ENCODE assay signal across 15 cellular contexts in genomic region chr12:50240096-50240791, GRCh38. TPM values are rescaled to one million over a fixed set of nuclear protein-coding genes. Genes with fewer than 3 reads are reported as not detected.
A peak's percentile ranks its signal among the peaks of the same experiment; 100 is the strongest.
DNase-seq lines count a peak whose midpoint lies in the region; ATAC-seq and TF ChIP-seq lines count a peak whose summit lies in the region.
"Had no signal": no experiment of that assay in that cellular context is flagged by ENCODE, and none has a peak within 500 bp of the region (broad histone marks: within the 10 kb centered on the region; RNA-seq: fewer than 3 reads in every experiment).

No MANE protein-coding gene starts in this region.

- no peak for DNase-seq in WTC11 (ENCODE audit: low spot score)
- DNase-seq in osteocyte (ENCODE audit: extremely low spot score, unreplicated experiment), result no peak
- DNase-seq in upper lobe of left lung, result no peak
- no peak for DNase-seq in GM23338 (ENCODE audit: low spot score)
- DNase-seq in sciatic nerve (ENCODE audit: low spot score), result no peak
- DNase-seq in CD14-positive monocyte (ENCODE audit: low spot score), result no peak
- DNase-seq: activated CD4-positive, alpha-beta T cell treated with anti-CD3 and anti-CD28 coated beads, Interleukin-2, amount 50 U/mL, for 1 hour; activated naive CD8-positive, alpha-beta T cell treated with anti-CD3 and anti-CD28 coated beads for 36 hours; activated T-cell treated with anti-CD3 and anti-CD28 coated beads, Interleukin-2, amount 50 U/mL, for 24 hours; CD4-positive, alpha-beta memory T cell; left lung; NCI-H2081 treated with DMSO at 0.1 percent for 48 hours had no signal

- intact Hi-C loops in sciatic nerve (cut with DNase I), result no loop called here
- intact Hi-C loops in CD14-positive monocyte (cut with micrococcal nuclease), result no loop called here

- peak overlapping the region; percentile 67 to 87 (median 78) for H3K27ac ChIP-seq in gastroesophageal sphincter
- peak overlapping the region; percentile 54 to 77 (median 72) for H3K27ac ChIP-seq in upper lobe of left lung
- no peak overlapping the region for H3K27ac ChIP-seq in GM23338 (ENCODE audit: low read depth)
- H3K27ac ChIP-seq: epithelial cell of prostate had no signal

- CTCF ChIA-PET in WTC11 (lab: Charles Lee), result interaction anchor here (1.0 kb wide), 1 partner anchor 129 kb away, joined by 3 read pairs; no protein-coding TSS in a partner anchor

- H3K4me1 Mint-ChIP-seq in WTC11 (peaks cover 8% of the 10 kb centered on the region), osteocyte (ENCODE audit: unreplicated experiment) (peaks cover 38% of the 10 kb centered on the region), GM23338 (peaks cover 13% of the 10 kb centered on the region; the same call in 2 of the 3 replicates), CD14-positive monocyte (peaks cover 12% of the 10 kb centered on the region)
- H3K4me1 Mint-ChIP-seq: activated naive CD8-positive, alpha-beta T cell treated with anti-CD3 and anti-CD28 coated beads for 36 hours; CD4-positive, alpha-beta memory T cell had no signal

- WGBS in gastroesophageal sphincter (ENCODE audit: low coverage in 1 of 2), 2 donors, result 75 to 77% methylated on average over 5 to 7 of the region's 7 CpGs
- WGBS in upper lobe of left lung, 2 donors, result 81 to 83% methylated on average over 7 of the region's 7 CpGs

- H3F3A ChIP-seq in GM23338 (replicated peaks; ENCODE audit: low read depth), result no peaks in the 10 kb centered on the region

- H3K9me3 ChIP-seq in gastroesophageal sphincter (no peaks in the 10 kb centered on the region), upper lobe of left lung (no peaks in the 10 kb centered on the region)
- H3K9me3 ChIP-seq: left lung had no signal

- peaks cover 8 to 35% (median 25%) of the 10 kb centered on the region in 3 donors for H3K4me1 ChIP-seq in gastroesophageal sphincter
- peaks cover 28 to 40% (median 35%) of the 10 kb centered on the region in 4 donors for H3K4me1 ChIP-seq in upper lobe of left lung
- H3K4me1 ChIP-seq in GM23338 (ENCODE audit: insufficient read depth), result peaks cover 6% of the 10 kb centered on the region; the same call in 1 of the 2 replicates

- H3K36me3 Mint-ChIP-seq in WTC11 (no peaks in the 10 kb centered on the region), osteocyte (ENCODE audit: unreplicated experiment) (no peaks in the 10 kb centered on the region), GM23338 (ENCODE audit: low read depth) (no peaks in the 10 kb centered on the region), CD14-positive monocyte (no peaks in the 10 kb centered on the region)
- H3K36me3 Mint-ChIP-seq: activated naive CD8-positive, alpha-beta T cell treated with anti-CD3 and anti-CD28 coated beads for 36 hours had no signal

- H3K27ac Mint-ChIP-seq in WTC11 (peak overlapping the region; percentile 6; the same call in 1 of the 2 replicates), osteocyte (ENCODE audit: unreplicated experiment) (peak overlapping the region; percentile 42), GM23338 (no peak overlapping the region), CD14-positive monocyte (peak overlapping the region in 1 of 7 donors; percentile 68)
- H3K27ac Mint-ChIP-seq: activated naive CD8-positive, alpha-beta T cell treated with anti-CD3 and anti-CD28 coated beads for 36 hours; activated T-cell treated with anti-CD3 and anti-CD28 coated beads, Interleukin-2, amount 50 U/mL, for 24 hours; CD4-positive, alpha-beta memory T cell had no signal

- no peak for TF ChIP-seq EP300 in gastroesophageal sphincter (IDR thresholded peaks at IDR 0.05)
- no peak for TF ChIP-seq EP300 in upper lobe of left lung (IDR thresholded peaks at IDR 0.05)

- no peak overlapping the region for H2AFZ ChIP-seq in GM23338

- no peaks in the 10 kb centered on the region for H4K20me1 ChIP-seq in GM23338 (replicated peaks; ENCODE audit: insufficient read depth)

- H3K27me3 ChIP-seq in gastroesophageal sphincter, result no peaks in the 10 kb centered on the region
- H3K27me3 ChIP-seq in upper lobe of left lung, result no peaks in the 10 kb centered on the region
- H3K27me3 ChIP-seq in GM23338 (ENCODE audit: insufficient read depth), result no peaks in the 10 kb centered on the region
- H3K27me3 ChIP-seq: left lung had no signal

- H3K9me2 ChIP-seq in GM23338 (ENCODE audit: insufficient read depth), result no peaks in the 10 kb centered on the region

- TF ChIP-seq POLR2A in gastroesophageal sphincter (IDR thresholded peaks at IDR 0.05), result no peak
- no peak for TF ChIP-seq POLR2A in upper lobe of left lung (IDR thresholded peaks at IDR 0.05)

- no peaks in the 10 kb centered on the region for H3K27me3 Mint-ChIP-seq in WTC11 (ENCODE audit: low read depth)
- no peaks in the 10 kb centered on the region for H3K27me3 Mint-ChIP-seq in osteocyte (ENCODE audit: unreplicated experiment)
- H3K27me3 Mint-ChIP-seq in GM23338 (ENCODE audit: insufficient read depth, low read depth, poor library complexity), result peaks cover 2% of the 10 kb centered on the region
- peaks cover 0 to 7% (median 6%) of the 10 kb centered on the region in 3 donors for H3K27me3 Mint-ChIP-seq in CD14-positive monocyte (ENCODE audit: low read depth in 3 of 3)
- H3K27me3 Mint-ChIP-seq: activated naive CD8-positive, alpha-beta T cell treated with anti-CD3 and anti-CD28 coated beads for 36 hours; activated T-cell treated with anti-CD3 and anti-CD28 coated beads, Interleukin-2, amount 50 U/mL, for 24 hours; CD4-positive, alpha-beta memory T cell had no signal

- no peaks in the 10 kb centered on the region for H3K9me3 Mint-ChIP-seq in WTC11
- H3K9me3 Mint-ChIP-seq in osteocyte (ENCODE audit: unreplicated experiment), result no peaks in the 10 kb centered on the region
- H3K9me3 Mint-ChIP-seq in GM23338, result no peaks in the 10 kb centered on the region
- H3K9me3 Mint-ChIP-seq in CD14-positive monocyte, result no peaks in the 10 kb centered on the region
- H3K9me3 Mint-ChIP-seq: activated naive CD8-positive, alpha-beta T cell treated with anti-CD3 and anti-CD28 coated beads for 36 hours; activated T-cell treated with anti-CD3 and anti-CD28 coated beads, Interleukin-2, amount 50 U/mL, for 24 hours; CD4-positive, alpha-beta memory T cell had no signal

- H3K4me3 Mint-ChIP-seq in WTC11, result no peak overlapping the region
- H3K4me3 Mint-ChIP-seq in osteocyte (ENCODE audit: unreplicated experiment), result no peak overlapping the region
- no peak overlapping the region for H3K4me3 Mint-ChIP-seq in GM23338
- no peak overlapping the region for H3K4me3 Mint-ChIP-seq in CD14-positive monocyte
- H3K4me3 Mint-ChIP-seq: activated naive CD8-positive, alpha-beta T cell treated with anti-CD3 and anti-CD28 coated beads for 36 hours; activated T-cell treated with anti-CD3 and anti-CD28 coated beads, Interleukin-2, amount 50 U/mL, for 24 hours; CD4-positive, alpha-beta memory T cell had no signal

- H3K4me3 ChIP-seq in gastroesophageal sphincter, result no peak overlapping the region
- no peak overlapping the region for H3K4me3 ChIP-seq in upper lobe of left lung
- H3K4me3 ChIP-seq in GM23338, result no peak overlapping the region
- H3K4me3 ChIP-seq: left lung had no signal

- no peaks in the 10 kb centered on the region for H3K79me2 ChIP-seq in GM23338 (replicated peaks; ENCODE audit: insufficient read depth)

- no peak overlapping the region for H3K4me2 ChIP-seq in GM23338

- POLR2A ChIA-PET in WTC11 (lab: Charles Lee), result no interaction called here

- ATAC-seq in WTC11, result no peak
- no peak for ATAC-seq in gastroesophageal sphincter
- no peak for ATAC-seq in upper lobe of left lung (ENCODE audit: low FRiP score in 2 of 2)
- no peak for ATAC-seq in GM23338
- no peak for ATAC-seq in sciatic nerve
- ATAC-seq in GM19395 (IDR thresholded peaks at IDR 0.05; ENCODE audit: unreplicated experiment), result no peak

- TF ChIP-seq CTCF in WTC11 (IDR thresholded peaks at IDR 0.05), result no peak
- no peak for TF ChIP-seq CTCF in gastroesophageal sphincter (IDR thresholded peaks at IDR 0.05)
- TF ChIP-seq CTCF in osteocyte (IDR thresholded peaks at IDR 0.05), result no peak
- no peak for TF ChIP-seq CTCF in upper lobe of left lung (IDR thresholded peaks at IDR 0.05)
- no peak for TF ChIP-seq CTCF in GM23338 (conservative IDR thresholded peaks at IDR 0.05; ENCODE audit: low read depth in 2 of 2)
- no peak for TF ChIP-seq CTCF in CD14-positive monocyte (IDR thresholded peaks at IDR 0.05)

- H3K36me3 ChIP-seq in gastroesophageal sphincter, result peaks cover 0 to 19% of the 10 kb centered on the region in 2 donors
- peaks cover 0 to 21% (median 2%) of the 10 kb centered on the region in 4 donors for H3K36me3 ChIP-seq in upper lobe of left lung
- no peaks in the 10 kb centered on the region for H3K36me3 ChIP-seq in GM23338 (ENCODE audit: insufficient read depth)

TF ChIP-seq in WTC11, 78 proteins besides CTCF, POLR2A, EP300 and RAD21 (continues in another document):
- TF ChIP-seq ATF3 (CRISPR knock-in tag; conservative IDR thresholded peaks at IDR 0.05), result no peak

TF ChIP-seq in GM23338, 12 proteins besides CTCF, POLR2A, EP300 and RAD21 (continues in another document):
- TF ChIP-seq ZNF331 (CRISPR knock-in tag; IDR thresholded peaks at IDR 0.05; ENCODE audit: low read depth), result no peak
- no peak for TF ChIP-seq CREB1 (CRISPR knock-in tag; IDR thresholded peaks at IDR 0.05; ENCODE audit: low read depth)

RNA-seq across cellular contexts. Expression of gene LIMA1, which starts 43.1 kb away (rescaled TPM):
- total RNA-seq in WTC11 (2021) (30.8 to 41.2 TPM (median 31.2 TPM) in 3 replicates), gastroesophageal sphincter (10 to 100 TPM; 27.6 to 91.3 (median 64.6) TPM), osteocyte (96.6 and 98.5 TPM in 2 replicates), upper lobe of left lung (100 to 1,000 TPM in 1 of 6 donors, 10 to 100 TPM in 5; 55.2 to 126 (median 68.8) TPM), sciatic nerve (142 TPM)
- 26.3 and 29.6 TPM in 2 replicates for total RNA-seq in GM23338 (2014; rRNA removed; shearing (Covaris generic))
- polyA plus RNA-seq in GM23338 (2016; fragmentation: Nextera tagmentation; extraction: Ambion mirVana) (24.7 and 27.7 TPM in 2 replicates), CD14-positive monocyte (under 1 TPM; 0.24 to 0.62 TPM)
